19 cellular contexts compared by ENCODE assay signal in the genomic region with DNA sequence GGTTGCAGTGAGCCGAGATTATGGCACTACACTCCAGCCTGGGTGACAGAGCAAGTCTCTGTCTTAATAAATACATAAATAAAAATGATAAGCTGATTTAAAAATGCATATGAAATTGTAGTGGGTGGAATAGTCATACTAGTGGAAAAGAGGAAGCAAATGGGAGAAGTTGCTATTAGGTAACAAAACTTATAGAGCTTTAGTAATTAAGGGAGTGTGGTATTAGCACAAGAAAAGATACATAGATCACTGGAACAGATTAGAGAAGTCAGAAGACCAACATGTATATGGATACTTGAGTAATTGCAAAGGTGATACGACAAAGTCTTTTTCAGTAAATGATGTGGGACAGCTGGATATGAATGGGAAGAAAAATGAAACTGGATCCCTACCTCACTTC. TPM values are rescaled to one million over a fixed set of nuclear protein-coding genes. Genes with fewer than 3 reads are reported as not detected.
DNase-seq lines count a peak whose midpoint lies in the region; ATAC-seq and TF ChIP-seq lines count a peak whose summit lies in the region.
"Had no signal": no experiment of that assay in that cellular context is flagged by ENCODE, and none has a peak within 500 bp of the region (broad histone marks: within the 10 kb centered on the region; RNA-seq: fewer than 3 reads in every experiment).

No MANE protein-coding gene starts in this region.

- peaks cover 18% of the 10 kb centered on the region for H3K4me1 Mint-ChIP-seq in dendritic cell treated with granulocyte-macrophage colony-stimulating factor and Interleukin-4, amounts not matched to agents 40 ng/mL and 50 ng/mL, for 4 days (ENCODE audit: low read depth)
- H3K4me1 Mint-ChIP-seq: nephron had no signal

- no peak for TF ChIP-seq POLR2A in sigmoid colon (IDR thresholded peaks at IDR 0.05)

- peak overlapping the region; percentile 17 for H3K4me3 Mint-ChIP-seq in dendritic cell treated with granulocyte-macrophage colony-stimulating factor and Interleukin-4, amounts not matched to agents 40 ng/mL and 50 ng/mL, for 4 days
- H3K4me3 Mint-ChIP-seq: nephron had no signal

- peaks cover 0 to 6% (median 0%) of the 10 kb centered on the region in 4 donors for H3K36me3 ChIP-seq in sigmoid colon
- H3K36me3 ChIP-seq: HAP-1, vagina had no signal

- no peaks in the 10 kb centered on the region for H3K27me3 Mint-ChIP-seq in dendritic cell treated with granulocyte-macrophage colony-stimulating factor and Interleukin-4, amounts not matched to agents 40 ng/mL and 50 ng/mL, for 4 days

- peaks cover 31% of the 10 kb centered on the region for H3K36me3 Mint-ChIP-seq in dendritic cell treated with granulocyte-macrophage colony-stimulating factor and Interleukin-4, amounts not matched to agents 40 ng/mL and 50 ng/mL, for 4 days (ENCODE audit: low read depth)

- H3K9me3 ChIP-seq in sigmoid colon, result no peaks in the 10 kb centered on the region
- H3K9me3 ChIP-seq: HAP-1, vagina had no signal

- no peak for ATAC-seq in HG03354 (IDR thresholded peaks at IDR 0.05; ENCODE audit: poor library complexity, severe bottlenecking, unreplicated experiment)
- ATAC-seq in activated CD4-positive, CD25-positive, alpha-beta regulatory T cell treated with anti-CD3 and anti-CD28 coated beads, Interleukin-2, amount 50 U/mL, for 24 hours, result no peak
- ATAC-seq: stimulated activated naive CD8-positive, alpha-beta T cell treated with anti-CD3 and anti-CD28 coated beads, Interleukin-15, Interleukin-2, amounts not matched to agents 100 U/mL and 50 U/mL, for 24 hours had no signal

- TF ChIP-seq EP300 in sigmoid colon (IDR thresholded peaks at IDR 0.05), result no peak

- H3K4me3 ChIP-seq in HL-60 (replicated peaks; ENCODE audit: insufficient read depth, low read length) (no peak overlapping the region), sigmoid colon (no peak overlapping the region)
- H3K4me3 ChIP-seq: HAP-1, vagina had no signal

- DNase-seq in HL-60 (ENCODE audit: low read depth in 1 of 2, low spot score in 1 of 2) (no peak), OCI-M1 (lab: John Stamatoyannopoulos, UW) (peak; percentile 30), sigmoid colon (no peak), EL (no peak), NCI-H2171 (lab: John Stamatoyannopoulos, UW) (no peak)
- DNase-seq: activated CD4-positive, alpha-beta T cell treated with anti-CD3 and anti-CD28 coated beads for 4 hours; activated naive CD4-positive, alpha-beta T cell; erythroblast; NCI-H1694; NCI-H345; NK-92 treated with Interleukin-12 subunit alpha and Interleukin-12 subunit beta, amount 100 ng/mL, for 24 hours; Right ventricle myocardium superior; stimulated activated naive CD8-positive, alpha-beta T cell treated with anti-CD3 and anti-CD28 coated beads, Interleukin-15, Interleukin-2, amounts not matched to agents 100 U/mL and 50 U/mL, for 24 hours had no signal

- H3K27ac Mint-ChIP-seq in dendritic cell treated with granulocyte-macrophage colony-stimulating factor and Interleukin-4, amounts not matched to agents 40 ng/mL and 50 ng/mL, for 4 days, result no peak overlapping the region
- H3K27ac Mint-ChIP-seq: nephron had no signal

- H3K27ac ChIP-seq in HL-60 (replicated peaks) (peak overlapping the region; percentile 45), sigmoid colon (peak overlapping the region in 3 of 4 donors; percentile 41 to 63 (median 47))
- H3K27ac ChIP-seq: vagina had no signal

- peaks cover 0 to 23% (median 17%) of the 10 kb centered on the region in 4 donors for H3K4me1 ChIP-seq in sigmoid colon
- H3K4me1 ChIP-seq: vagina had no signal

- no peaks in the 10 kb centered on the region for H3K9me3 Mint-ChIP-seq in dendritic cell treated with granulocyte-macrophage colony-stimulating factor and Interleukin-4, amounts not matched to agents 40 ng/mL and 50 ng/mL, for 4 days
- H3K9me3 Mint-ChIP-seq: nephron had no signal

- intact Hi-C loops in dendritic cell treated with granulocyte-macrophage colony-stimulating factor and Interleukin-4, amounts not matched to agents 40 ng/mL and 50 ng/mL, for 4 days (cut with micrococcal nuclease), result no loop called here
- intact Hi-C loops in sigmoid colon (cut with DNase I), result no loop called here

- TF ChIP-seq CTCF in HL-60 (IDR thresholded peaks at IDR 0.05; ENCODE audit: insufficient read depth, low read length) (no peak), sigmoid colon (IDR thresholded peaks at IDR 0.05) (no peak)

- H3K27me3 ChIP-seq in HL-60 (ENCODE audit: insufficient read depth, poor library complexity, severe bottlenecking) (no peaks in the 10 kb centered on the region), sigmoid colon (no peaks in the 10 kb centered on the region)
- H3K27me3 ChIP-seq: vagina had no signal

- 82 to 89% methylated on average over 2 of the region's 2 CpGs for WGBS in sigmoid colon, 2 donors

RNA-seq across cellular contexts. Expression of a gene that starts 26.5 kb away (rescaled TPM):
- 10 to 100 TPM; 15.3 to 51.0 (median 17.2) TPM for total RNA-seq in sigmoid colon
- 1 to 10 TPM; 2.1 to 9.0 (median 8.5) TPM for polyA plus RNA-seq in sigmoid colon

RNA-seq across cellular contexts. Expression of a gene that starts 26.6 kb away (rescaled TPM):
- 10 to 100 TPM; 12.5 to 24.6 (median 19.8) TPM for total RNA-seq in sigmoid colon
- 10 to 100 TPM; 21.5 to 46.2 (median 35.0) TPM for polyA plus RNA-seq in sigmoid colon
